Comparison of ENCODE assay signal across 20 cellular contexts in genomic region chr19:39318690-39319089, GRCh38. TPM values are rescaled to one million over a fixed set of nuclear protein-coding genes. Genes with fewer than 3 reads are reported as not detected.
A peak's percentile ranks its signal among the peaks of the same experiment; 100 is the strongest.
DNase-seq lines count a peak whose midpoint lies in the region; ATAC-seq and TF ChIP-seq lines count a peak whose summit lies in the region.
"Had no signal": no experiment of that assay in that cellular context is flagged by ENCODE, and none has a peak within 500 bp of the region (broad histone marks: within the 10 kb centered on the region; RNA-seq: fewer than 3 reads in every experiment).

No MANE protein-coding gene starts in this region.

- no peak overlapping the region; a peak in 1 of 22 replicates for H3K9ac ChIP-seq in BLaER1 treated with 17β-estradiol and CSF1 and Interleukin-3, amounts not matched to agents 10 nM and 100 nM

- H3K4me2 ChIP-seq in BLaER1 treated with 17β-estradiol and CSF1 and Interleukin-3, amounts not matched to agents 10 nM and 100 nM = peak overlapping the region in 9 of 11 experiments; percentile 87 to 100 (median 99); a peak in 12 of 22 replicates

- intact Hi-C loops in left ventricle myocardium inferior (cut with micrococcal nuclease) = no loop called here

- H3K9me3 Mint-ChIP-seq in WTC11 (no peaks in the 10 kb centered on the region), memory B cell (no peaks in the 10 kb centered on the region)

- H3K4me3 Mint-ChIP-seq in WTC11 = peak overlapping the region; percentile 88
- peak overlapping the region; percentile 40 for H3K4me3 Mint-ChIP-seq in memory B cell

- H3K9me3 ChIP-seq in BLaER1 treated with 17β-estradiol and CSF1 and Interleukin-3, amounts not matched to agents 10 nM and 100 nM (replicated peaks in 1 of 11) = no peaks in the 10 kb centered on the region
- H3K9me3 ChIP-seq in left ventricle myocardium inferior (replicated peaks) = no peaks in the 10 kb centered on the region
- H3K9me3 ChIP-seq: body of pancreas, esophagus muscularis mucosa, MG63, thoracic aorta had no signal

- peaks cover 15 to 44% (median 32%) of the 10 kb centered on the region in 11 experiments for H3K36me3 ChIP-seq in BLaER1 treated with 17β-estradiol and CSF1 and Interleukin-3, amounts not matched to agents 10 nM and 100 nM
- H3K36me3 ChIP-seq in left ventricle myocardium inferior = no peaks in the 10 kb centered on the region
- H3K36me3 ChIP-seq: thoracic aorta had no signal

- peaks cover 3% of the 10 kb centered on the region; the same call in 1 of the 2 replicates for H3K36me3 Mint-ChIP-seq in WTC11
- H3K36me3 Mint-ChIP-seq in memory B cell = peaks cover 11% of the 10 kb centered on the region

- TF ChIP-seq CTCF in WTC11 (IDR thresholded peaks at IDR 0.05) (no peak), left ventricle myocardium inferior (IDR thresholded peaks at IDR 0.05; ENCODE audit: borderline replicate concordance) (no peak)

- CTCF ChIA-PET in WTC11 (lab: Charles Lee) = no interaction called here

- DNase-seq in 8988T = peak; percentile 28
- DNase-seq in WTC11 (ENCODE audit: low spot score) = no peak
- DNase-seq in memory B cell (ENCODE audit: low spot score in 2 of 2) = no peak
- DNase-seq in left ventricle myocardium inferior = no peak
- DNase-seq: body of pancreas; dermis blood vessel endothelial cell; DMS79 treated with DMSO at 0.1 percent for 48 hours; MG63; NCI-H1694 treated with DMSO at 0.1 percent for 48 hours; NCI-H510A; SHP77; stimulated activated CD4-positive, alpha-beta T cell treated with anti-CD3 and anti-CD28 coated beads, Interleukin-2, amount 100 ng/mL, for 48 hours had no signal

- H3K27me3 Mint-ChIP-seq in WTC11 (ENCODE audit: low read depth) (peaks cover 42% of the 10 kb centered on the region), memory B cell (peaks cover 16% of the 10 kb centered on the region)

- no peak overlapping the region for H3K27ac Mint-ChIP-seq in WTC11
- no peak overlapping the region for H3K27ac Mint-ChIP-seq in memory B cell

- no peak overlapping the region for H3K27ac ChIP-seq in BLaER1 treated with 17β-estradiol and CSF1 and Interleukin-3, amounts not matched to agents 10 nM and 100 nM
- H3K27ac ChIP-seq in left ventricle myocardium inferior (replicated peaks) = no peak overlapping the region
- H3K27ac ChIP-seq: body of pancreas, esophagus muscularis mucosa, thoracic aorta had no signal

- H4K20me1 ChIP-seq in BLaER1 treated with 17β-estradiol and CSF1 and Interleukin-3, amounts not matched to agents 10 nM and 100 nM = peaks cover 0 to 42% (median 12%) of the 10 kb centered on the region in 11 experiments; a peak in 11 of 22 replicates

- H3K4me3 ChIP-seq in BLaER1 treated with 17β-estradiol and CSF1 and Interleukin-3, amounts not matched to agents 10 nM and 100 nM = no peak overlapping the region
- H3K4me3 ChIP-seq in left ventricle myocardium inferior = no peak overlapping the region
- H3K4me3 ChIP-seq: body of pancreas, esophagus muscularis mucosa, lung, MG63, thoracic aorta had no signal

- peaks cover 10 to 42% (median 28%) of the 10 kb centered on the region in 10 experiments; a peak in 19 of 20 replicates for H3K4me1 ChIP-seq in BLaER1 treated with 17β-estradiol and CSF1 and Interleukin-3, amounts not matched to agents 10 nM and 100 nM
- peaks cover 5% of the 10 kb centered on the region for H3K4me1 ChIP-seq in left ventricle myocardium inferior

- no peak for ATAC-seq in WTC11
- no peak for ATAC-seq in memory B cell (ENCODE audit: low read depth)
- no peak for ATAC-seq in HG03025 (IDR thresholded peaks at IDR 0.05; ENCODE audit: low FRiP score, unreplicated experiment)
- no peak for ATAC-seq in GM18909 (IDR thresholded peaks at IDR 0.05; ENCODE audit: poor library complexity, unreplicated experiment)
- ATAC-seq: body of pancreas, HCT116 had no signal

- no peaks in the 10 kb centered on the region for H3K27me3 ChIP-seq in BLaER1 treated with 17β-estradiol and CSF1 and Interleukin-3, amounts not matched to agents 10 nM and 100 nM
- peaks cover 21% of the 10 kb centered on the region for H3K27me3 ChIP-seq in left ventricle myocardium inferior (ENCODE audit: low read depth)
- H3K27me3 ChIP-seq: body of pancreas had no signal

- POLR2A ChIA-PET in WTC11 (lab: Charles Lee) = no interaction called here

- H3K4me1 Mint-ChIP-seq in WTC11 (peaks cover 15% of the 10 kb centered on the region), memory B cell (peaks cover 20% of the 10 kb centered on the region)

TF ChIP-seq in WTC11, 78 proteins besides CTCF, POLR2A, EP300 and RAD21:
- TF ChIP-seq AR (CRISPR knock-in tag; IDR thresholded peaks at IDR 0.05) = no peak
- TF ChIP-seq, protein P1, sequence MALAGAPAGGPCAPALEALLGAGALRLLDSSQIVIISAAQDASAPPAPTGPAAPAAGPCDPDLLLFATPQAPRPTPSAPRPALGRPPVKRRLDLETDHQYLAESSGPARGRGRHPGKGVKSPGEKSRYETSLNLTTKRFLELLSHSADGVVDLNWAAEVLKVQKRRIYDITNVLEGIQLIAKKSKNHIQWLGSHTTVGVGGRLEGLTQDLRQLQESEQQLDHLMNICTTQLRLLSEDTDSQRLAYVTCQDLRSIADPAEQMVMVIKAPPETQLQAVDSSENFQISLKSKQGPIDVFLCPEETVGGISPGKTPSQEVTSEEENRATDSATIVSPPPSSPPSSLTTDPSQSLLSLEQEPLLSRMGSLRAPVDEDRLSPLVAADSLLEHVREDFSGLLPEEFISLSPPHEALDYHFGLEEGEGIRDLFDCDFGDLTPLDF (CRISPR knock-in tag; IDR thresholded peaks at IDR 0.05) = no peak
- no peak for TF ChIP-seq ZNF232 (CRISPR knock-in tag; IDR thresholded peaks at IDR 0.05)
- TF ChIP-seq SMAD3 (CRISPR knock-in tag; IDR thresholded peaks at IDR 0.05; ENCODE audit: borderline replicate concordance) = no peak
- TF ChIP-seq MYBL2 (CRISPR knock-in tag; IDR thresholded peaks at IDR 0.05) = no peak
- TF ChIP-seq NR3C1 (CRISPR knock-in tag; conservative IDR thresholded peaks at IDR 0.05; ENCODE audit: low read depth) = no peak
- no peak for TF ChIP-seq CDX4 (CRISPR knock-in tag; IDR thresholded peaks at IDR 0.05; ENCODE audit: borderline replicate concordance)

RNA-seq across cellular contexts. Expression of gene LRFN1, which starts 2.0 kb away (rescaled TPM):
- 7.1 to 8.5 TPM (median 8.1 TPM) in 3 replicates for total RNA-seq in WTC11 (2021)
- total RNA-seq in left ventricle myocardium inferior = 0.08 TPM

RNA-seq across cellular contexts. Expression of gene GMFG, which starts 17.2 kb away (rescaled TPM):
- total RNA-seq in WTC11 (2021) (0.96 to 1.8 TPM (median 1.4 TPM) in 3 replicates), left ventricle myocardium inferior (15.6 TPM)

RNA-seq across cellular contexts. Expression of gene IFNL1, which starts 22.5 kb away (rescaled TPM):
- total RNA-seq in WTC11 (2021) (not detected in 3 replicates), left ventricle myocardium inferior (not detected)
- total RNA-seq: body of pancreas, dermis blood vessel endothelial cell, esophagus muscularis mucosa, HT1080, lung, thoracic aorta had no signal

RNA-seq across cellular contexts. Expression of gene SAMD4B, which starts 23.5 kb away (rescaled TPM):
- 148 to 164 TPM (median 150 TPM) in 3 replicates for total RNA-seq in WTC11 (2021)
- total RNA-seq in left ventricle myocardium inferior = 47.9 TPM

RNA-seq across cellular contexts. Expression of gene IFNL2, which starts 50.5 kb away (rescaled TPM):
- total RNA-seq in WTC11 (2021) = not detected in 3 replicates
- total RNA-seq in left ventricle myocardium inferior = not detected
- total RNA-seq: body of pancreas, dermis blood vessel endothelial cell, esophagus muscularis mucosa, HT1080, lung, thoracic aorta had no signal
